1 cellular context compared by ENCODE assay signal in genomic region chr6:33053230-33053629, GRCh38.
TF ChIP-seq lines count a peak whose summit lies in the region.

No MANE protein-coding gene starts in this region.

TF ChIP-seq in HEK293, 187 proteins besides CTCF, POLR2A, EP300 and RAD21 (continued from another document and continues in another):
- TF ChIP-seq ZNF398 (tag by site-specific recombination; IDR thresholded peaks at IDR 0.05), result peak; percentile 30; the same call in 1 of the 2 replicates
- no peak for TF ChIP-seq KLF17 (tag by site-specific recombination; IDR thresholded peaks at IDR 0.05)
- no peak for TF ChIP-seq ZBTB48 (tag by site-specific recombination; IDR thresholded peaks at IDR 0.05)
- peak; percentile 78 for TF ChIP-seq ZXDB (tag by site-specific recombination; IDR thresholded peaks at IDR 0.05)
- no peak for TF ChIP-seq ZNF626 (tag by site-specific recombination; IDR thresholded peaks at IDR 0.05)
- no peak for TF ChIP-seq ZNF416 (tag by site-specific recombination; IDR thresholded peaks at IDR 0.05)
- TF ChIP-seq PATZ1 (tag by site-specific recombination; IDR thresholded peaks at IDR 0.05), result no peak
- no peak for TF ChIP-seq GFI1B (tag by site-specific recombination; IDR thresholded peaks at IDR 0.05)
- TF ChIP-seq ZNF488 (tag by site-specific recombination; IDR thresholded peaks at IDR 0.05), result no peak
- TF ChIP-seq BCL6B (tag by site-specific recombination; IDR thresholded peaks at IDR 0.05), result no peak
- no peak for TF ChIP-seq ZNF768 (tag by site-specific recombination; IDR thresholded peaks at IDR 0.05)
- no peak for TF ChIP-seq ZNF362 (tag by site-specific recombination; IDR thresholded peaks at IDR 0.05)
- TF ChIP-seq ZNF670 (tag by site-specific recombination; IDR thresholded peaks at IDR 0.05; ENCODE audit: low read depth), result no peak
- no peak for TF ChIP-seq MYNN (tag by site-specific recombination; IDR thresholded peaks at IDR 0.05; ENCODE audit: borderline replicate concordance)
- no peak for TF ChIP-seq ZBTB1 (tag by site-specific recombination; IDR thresholded peaks at IDR 0.05)
- 0 out of 2 replicates have a peak, but pooled peaks have one; percentile 34 for TF ChIP-seq ZNF26 (tag by site-specific recombination; IDR thresholded peaks at IDR 0.05)
- no peak for TF ChIP-seq SCRT1 (tag by site-specific recombination; IDR thresholded peaks at IDR 0.05; ENCODE audit: borderline replicate concordance)
- no peak for TF ChIP-seq ZNF221 (tag by site-specific recombination; IDR thresholded peaks at IDR 0.05; ENCODE audit: borderline replicate concordance)
- TF ChIP-seq KLF8 (tag by site-specific recombination; IDR thresholded peaks at IDR 0.05), result 0 out of 2 replicates have a peak, but pooled peaks have one; percentile 27
- TF ChIP-seq SP7 (tag by site-specific recombination; IDR thresholded peaks at IDR 0.05), result peak; percentile 64
- no peak for TF ChIP-seq TSHZ1 (tag by site-specific recombination; IDR thresholded peaks at IDR 0.05; ENCODE audit: borderline replicate concordance)
- no peak for TF ChIP-seq ZNF555 (tag by site-specific recombination; conservative IDR thresholded peaks at IDR 0.05)
- TF ChIP-seq ZNF404 (tag by site-specific recombination; IDR thresholded peaks at IDR 0.05), result no peak
- no peak for TF ChIP-seq SCRT2 (tag by site-specific recombination; IDR thresholded peaks at IDR 0.05)
- TF ChIP-seq GLI2 (tag by site-specific recombination; IDR thresholded peaks at IDR 0.05; ENCODE audit: borderline replicate concordance, low read depth), result no peak
- no peak for TF ChIP-seq ZNF292 (tag by site-specific recombination; IDR thresholded peaks at IDR 0.05; ENCODE audit: borderline replicate concordance, low read depth)
- 0 out of 2 replicates have a peak, but pooled peaks have one; percentile 16 for TF ChIP-seq ZNF112 (tag by site-specific recombination; IDR thresholded peaks at IDR 0.05)
- TF ChIP-seq ZNF664 (tag by site-specific recombination; IDR thresholded peaks at IDR 0.05), result no peak
- no peak for TF ChIP-seq RBAK (tag by site-specific recombination; IDR thresholded peaks at IDR 0.05)
- no peak for TF ChIP-seq ZNF18 (tag by site-specific recombination; IDR thresholded peaks at IDR 0.05)
- TF ChIP-seq ZNF114 (tag by site-specific recombination; IDR thresholded peaks at IDR 0.05), result no peak
- no peak for TF ChIP-seq ZNF677 (tag by site-specific recombination; IDR thresholded peaks at IDR 0.05)
- no peak for TF ChIP-seq ZNF449 (tag by site-specific recombination; IDR thresholded peaks at IDR 0.05)
- no peak for TF ChIP-seq ZNF558 (tag by site-specific recombination; IDR thresholded peaks at IDR 0.05)
- TF ChIP-seq ZNF341 (tag by site-specific recombination; IDR thresholded peaks at IDR 0.05; ENCODE audit: low read depth), result no peak
- no peak for TF ChIP-seq ZNF214 (tag by site-specific recombination; IDR thresholded peaks at IDR 0.05; ENCODE audit: borderline replicate concordance)
- TF ChIP-seq ZNF513 (tag by site-specific recombination; IDR thresholded peaks at IDR 0.05), result no peak
- TF ChIP-seq ZSCAN16 (tag by site-specific recombination; IDR thresholded peaks at IDR 0.05), result no peak
- no peak for TF ChIP-seq ZNF132 (tag by site-specific recombination; IDR thresholded peaks at IDR 0.05; ENCODE audit: borderline replicate concordance)
- TF ChIP-seq ZNF248 (tag by site-specific recombination; IDR thresholded peaks at IDR 0.05), result no peak
- TF ChIP-seq ZBTB44 (tag by site-specific recombination; IDR thresholded peaks at IDR 0.05), result no peak
- no peak for TF ChIP-seq ZNF266 (tag by site-specific recombination; IDR thresholded peaks at IDR 0.05; ENCODE audit: low read depth)
